9 cellular contexts compared by ENCODE assay signal in the genomic region with DNA sequence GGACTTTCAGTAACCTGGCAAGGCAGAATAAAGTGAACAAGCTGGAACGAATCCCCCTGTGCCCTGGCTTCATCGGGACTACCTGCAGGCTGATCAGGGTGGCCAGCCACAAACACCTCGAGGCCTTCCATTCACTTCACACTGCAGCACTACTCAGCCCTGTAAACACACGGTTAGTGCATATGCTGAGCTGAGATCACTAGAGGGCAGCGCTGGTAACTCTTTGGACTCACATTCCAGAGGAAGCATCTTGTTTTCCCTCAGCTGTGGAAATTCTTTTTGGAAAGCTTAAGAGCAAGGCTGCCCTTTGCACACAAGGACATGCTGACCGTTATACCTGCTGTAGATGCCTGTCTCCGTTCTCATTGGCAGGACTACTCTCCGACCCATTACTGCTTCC. TPM values are rescaled to one million over a fixed set of nuclear protein-coding genes. Genes with fewer than 3 reads are reported as not detected.
A peak's percentile ranks its signal among the peaks of the same experiment; 100 is the strongest.
DNase-seq lines count a peak whose midpoint lies in the region; ATAC-seq and TF ChIP-seq lines count a peak whose summit lies in the region.
"Had no signal": no experiment of that assay in that cellular context is flagged by ENCODE, and none has a peak within 500 bp of the region (broad histone marks: within the 10 kb centered on the region; RNA-seq: fewer than 3 reads in every experiment).

No MANE protein-coding gene starts in this region.

- H3K4me3 ChIP-seq in Caco-2 (ENCODE audit: low read depth, low read length) = no peak overlapping the region
- no peak overlapping the region for H3K4me3 ChIP-seq in PC-3 (ENCODE audit: low read length)
- H3K4me3 ChIP-seq: lung had no signal

- no peaks in the 10 kb centered on the region for H4K20me1 ChIP-seq in PC-3 (ENCODE audit: low read length)

- no peaks in the 10 kb centered on the region for H3K79me2 ChIP-seq in PC-3 (ENCODE audit: low read length)

- no peaks in the 10 kb centered on the region for H3K27me3 Mint-ChIP-seq in Caco-2 (ENCODE audit: insufficient read depth, unreplicated experiment)

- intact Hi-C loops in Caco-2 (cut with micrococcal nuclease; ENCODE audit: unreplicated experiment) = loop anchor here (2.0 kb wide), 1 partner anchor 205 kb away; no protein-coding TSS in a partner anchor
- intact Hi-C loops in PC-3 (cut with micrococcal nuclease) = no loop called here

- DNase-seq in Caco-2 (peak; percentile 58 to 61), HEK293T (ENCODE audit: extremely low spot score) (peak; percentile 76), PC-3 (peak; percentile 74), erythroblast (lab: John Stamatoyannopoulos, UW) (peak; percentile 20 to 40), pons (ENCODE audit: low spot score) (peak; percentile 35), germinal center (ENCODE audit: low spot score) (no peak)

- H3K4me2 ChIP-seq in PC-3 (ENCODE audit: low read length) = no peak overlapping the region

- no peaks in the 10 kb centered on the region for H3F3A ChIP-seq in PC-3 (ENCODE audit: low read length, unreplicated experiment)

- no peak overlapping the region for H3K27ac ChIP-seq in PC-3 (ENCODE audit: low read length)

- no peaks in the 10 kb centered on the region for H3K4me1 Mint-ChIP-seq in Caco-2 (ENCODE audit: low read depth, unreplicated experiment)

- H3K9me3 ChIP-seq in Caco-2 = no peaks in the 10 kb centered on the region
- H3K9me3 ChIP-seq in PC-3 (ENCODE audit: low read length) = no peaks in the 10 kb centered on the region

- no peak overlapping the region for H2AFZ ChIP-seq in PC-3 (ENCODE audit: low read length)

- H3K9ac ChIP-seq in PC-3 (ENCODE audit: low read length) = no peak overlapping the region

- no peak overlapping the region for H3K4me3 Mint-ChIP-seq in Caco-2 (ENCODE audit: unreplicated experiment)

- H3K9me2 ChIP-seq in PC-3 (replicated peaks; ENCODE audit: low read length) = no peaks in the 10 kb centered on the region

- ATAC-seq in PC-3 = peak; percentile 96
- ATAC-seq in GM18519 (IDR thresholded peaks at IDR 0.05; ENCODE audit: low FRiP score, unreplicated experiment) = no peak
- ATAC-seq in GM21381 (IDR thresholded peaks at IDR 0.05; ENCODE audit: unreplicated experiment) = no peak

- H3K4me1 ChIP-seq in Caco-2 = no peaks in the 10 kb centered on the region
- H3K4me1 ChIP-seq in PC-3 (ENCODE audit: insufficient read depth, low read length) = no peaks in the 10 kb centered on the region

- H3K27ac Mint-ChIP-seq in Caco-2 (ENCODE audit: unreplicated experiment) = no peak overlapping the region

- H3K36me3 ChIP-seq in Caco-2 (ENCODE audit: control insufficient read depth, insufficient read depth, low read length) (no peaks in the 10 kb centered on the region; the same call in none of the 2 replicates), PC-3 (ENCODE audit: low read depth, low read length) (peaks cover 60% of the 10 kb centered on the region)

- CTCF ChIA-PET in Caco-2 (lab: Charles Lee) = interaction anchor here (0.5 to 1.1 kb wide), 6 partner anchors 22 to 684 kb away, joined by 3 to 8 read pairs (median 4); no protein-coding TSS in a partner anchor
- CTCF ChIA-PET in HEK293T (lab: Yijun Ruan, JAX) = interaction anchor here (0.5 to 1.5 kb wide), 5 partner anchors 9 to 129 kb away, joined by 3 to 12 read pairs (median 4); no protein-coding TSS in a partner anchor
- CTCF ChIA-PET in PC-3 (lab: Charles Lee) = interaction anchor here (0.9 to 1.0 kb wide), 2 partner anchors 9 to 121 kb away, joined by 3 read pairs; no protein-coding TSS in a partner anchor

- BruUV-seq in Caco-2 (replicated peaks; lab: Mats Ljungman, UMichigan) (no TSS peak), PC-3 (replicated peaks; lab: Mats Ljungman, UMichigan) (no TSS peak)

- no peaks in the 10 kb centered on the region for H3K27me3 ChIP-seq in Caco-2 (replicated peaks; ENCODE audit: control insufficient read depth, insufficient read depth, low read length)
- no peaks in the 10 kb centered on the region for H3K27me3 ChIP-seq in PC-3 (ENCODE audit: low read length)

- TF ChIP-seq POLR2A in erythroblast (IDR thresholded peaks at IDR 0.05; ENCODE audit: low read length) = no peak

- POLR2A ChIA-PET in Caco-2 (lab: Charles Lee) (no interaction called here), HEK293T (lab: Yijun Ruan, JAX) (no interaction called here), PC-3 (lab: Charles Lee; ENCODE audit: unreplicated experiment) (no interaction called here)

- peak; percentile 44 to 59 for TF ChIP-seq CTCF in Caco-2 (IDR thresholded peaks at IDR 0.05; ENCODE audit: insufficient read depth in 1 of 2, low read depth in 1 of 2, low read length in 1 of 2, severe bottlenecking in 1 of 2, unreplicated experiment in 1 of 2)
- TF ChIP-seq CTCF in PC-3 (conservative IDR thresholded peaks at IDR 0.05; ENCODE audit: low read depth, low read length) = peak; percentile 74

- H3K9me3 Mint-ChIP-seq in Caco-2 (ENCODE audit: unreplicated experiment) = no peaks in the 10 kb centered on the region

- H3K36me3 Mint-ChIP-seq in Caco-2 (ENCODE audit: insufficient read depth, unreplicated experiment) = peaks cover 75% of the 10 kb centered on the region

TF ChIP-seq in HEK293T, 16 proteins besides CTCF, POLR2A, EP300 and RAD21:
- TF ChIP-seq, protein P1, sequence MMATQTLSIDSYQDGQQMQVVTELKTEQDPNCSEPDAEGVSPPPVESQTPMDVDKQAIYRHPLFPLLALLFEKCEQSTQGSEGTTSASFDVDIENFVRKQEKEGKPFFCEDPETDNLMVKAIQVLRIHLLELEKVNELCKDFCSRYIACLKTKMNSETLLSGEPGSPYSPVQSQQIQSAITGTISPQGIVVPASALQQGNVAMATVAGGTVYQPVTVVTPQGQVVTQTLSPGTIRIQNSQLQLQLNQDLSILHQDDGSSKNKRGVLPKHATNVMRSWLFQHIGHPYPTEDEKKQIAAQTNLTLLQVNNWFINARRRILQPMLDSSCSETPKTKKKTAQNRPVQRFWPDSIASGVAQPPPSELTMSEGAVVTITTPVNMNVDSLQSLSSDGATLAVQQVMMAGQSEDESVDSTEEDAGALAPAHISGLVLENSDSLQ (IDR thresholded peaks at IDR 0.05) = no peak
- TF ChIP-seq ZNF384 (IDR thresholded peaks at IDR 0.05) = no peak
- TF ChIP-seq ARNT (IDR thresholded peaks at IDR 0.05) = no peak
- TF ChIP-seq L3MBTL2 (conservative IDR thresholded peaks at IDR 0.05) = no peak
- TF ChIP-seq FOXK2 (IDR thresholded peaks at IDR 0.05) = no peak
- TF ChIP-seq CTBP1 (IDR thresholded peaks at IDR 0.05; ENCODE audit: borderline replicate concordance) = no peak
- TF ChIP-seq FOXM1 (IDR thresholded peaks at IDR 0.05; ENCODE audit: borderline replicate concordance) = no peak
- TF ChIP-seq SP1 (IDR thresholded peaks at IDR 0.05) = no peak
- TF ChIP-seq FOXA1 (IDR thresholded peaks at IDR 0.05) = no peak
- no peak for TF ChIP-seq NFRKB (IDR thresholded peaks at IDR 0.05)
- no peak for TF ChIP-seq SUZ12 (IDR thresholded peaks at IDR 0.05)
- TF ChIP-seq LEF1 (IDR thresholded peaks at IDR 0.05; ENCODE audit: borderline replicate concordance) = no peak
- TF ChIP-seq HDGF (IDR thresholded peaks at IDR 0.05; ENCODE audit: borderline replicate concordance) = no peak
- no peak for TF ChIP-seq BHLHE40 (IDR thresholded peaks at IDR 0.05; ENCODE audit: borderline replicate concordance)
- no peak for TF ChIP-seq TARDBP (IDR thresholded peaks at IDR 0.05)
- no peak for TF ChIP-seq ELF4 (IDR thresholded peaks at IDR 0.05)

RNA-seq across cellular contexts. Expression of gene PCSK9, which starts 32.1 kb away (rescaled TPM):
- total RNA-seq in Caco-2 (2022) = 29.4 and 31.2 TPM in 2 replicates
- total RNA-seq in PC-3 (2014; rRNA removed) = 6.0 and 6.8 TPM in 2 replicates
